9 cellular contexts compared by ENCODE assay signal in genomic region chr1:181676269-181676668, GRCh38.
DNase-seq lines count a peak whose midpoint lies in the region; ATAC-seq and TF ChIP-seq lines count a peak whose summit lies in the region.
"Had no signal": no experiment of that assay in that cellular context is flagged by ENCODE, and none has a peak within 500 bp of the region (broad histone marks: within the 10 kb centered on the region; RNA-seq: fewer than 3 reads in every experiment).

No MANE protein-coding gene starts in this region.

- H3K4me3 Mint-ChIP-seq in glutamatergic neuron (ENCODE audit: unreplicated experiment): no peak overlapping the region
- no peak overlapping the region for H3K4me3 Mint-ChIP-seq in type B pancreatic cell
- H3K4me3 Mint-ChIP-seq: activated naive CD4-positive, alpha-beta T cell treated with anti-CD3 and anti-CD28 coated beads, Interleukin-2, amount 50 U/mL, for 24 hours had no signal

- H4K20me1 ChIP-seq in OCI-LY7 (ENCODE audit: insufficient read depth, low read length): no peaks in the 10 kb centered on the region

- H3K9me3 Mint-ChIP-seq in glutamatergic neuron (ENCODE audit: unreplicated experiment) (peaks cover 1% of the 10 kb centered on the region), type B pancreatic cell (no peaks in the 10 kb centered on the region)

- BruUV-seq in OCI-LY7 (replicated peaks; lab: Mats Ljungman, UMichigan): no TSS peak

- H2AFZ ChIP-seq in OCI-LY7 (ENCODE audit: low read length): no peak overlapping the region

- intact Hi-C loops in left ventricle myocardium inferior (cut with micrococcal nuclease): loop anchor here (5.0 kb wide), 1 partner anchor 194 kb away; the partner anchor contains the start of gene CACNA1E
- intact Hi-C loops in OCI-LY7 (cut with micrococcal nuclease; ENCODE audit: unreplicated experiment): loop anchor here (1.0 kb wide), 1 partner anchor 197 kb away; no protein-coding TSS in a partner anchor
- intact Hi-C loops in ovary (cut with DNase I): no loop called here

- CTCF ChIA-PET in OCI-LY7 (lab: Charles Lee; ENCODE audit: unreplicated experiment): interaction anchor here (0.6 kb wide), 1 partner anchor 43 kb away, joined by 4 read pairs; no protein-coding TSS in a partner anchor

- no peak for TF ChIP-seq POLR2A in ovary (IDR thresholded peaks at IDR 0.05)

- H3K9me2 ChIP-seq in OCI-LY7 (ENCODE audit: insufficient read depth, low read length): no peaks in the 10 kb centered on the region

- H3K4me1 Mint-ChIP-seq in glutamatergic neuron (ENCODE audit: low read depth, unreplicated experiment) (peaks cover 4% of the 10 kb centered on the region), type B pancreatic cell (ENCODE audit: unreplicated experiment) (no peaks in the 10 kb centered on the region)
- H3K4me1 Mint-ChIP-seq: activated naive CD4-positive, alpha-beta T cell treated with anti-CD3 and anti-CD28 coated beads, Interleukin-2, amount 50 U/mL, for 24 hours had no signal

- H3K4me3 ChIP-seq in left ventricle myocardium inferior (no peak overlapping the region), right atrium auricular region (no peak overlapping the region), OCI-LY7 (ENCODE audit: low read depth, low read length, poor library complexity, severe bottlenecking) (no peak overlapping the region), ovary (no peak overlapping the region)

- H3K9me3 ChIP-seq in left ventricle myocardium inferior (replicated peaks) (no peaks in the 10 kb centered on the region), right atrium auricular region (no peaks in the 10 kb centered on the region), OCI-LY7 (ENCODE audit: low read length) (no peaks in the 10 kb centered on the region), ovary (no peaks in the 10 kb centered on the region)

- no peaks in the 10 kb centered on the region for H3K4me1 ChIP-seq in left ventricle myocardium inferior
- H3K4me1 ChIP-seq in right atrium auricular region: no peaks in the 10 kb centered on the region
- no peaks in the 10 kb centered on the region for H3K4me1 ChIP-seq in OCI-LY7 (ENCODE audit: insufficient read depth, low read length, poor library complexity, severe bottlenecking)
- H3K4me1 ChIP-seq in ovary (ENCODE audit: insufficient read depth): no peaks in the 10 kb centered on the region

- TF ChIP-seq EP300 in ovary (IDR thresholded peaks at IDR 0.05): no peak

- TF ChIP-seq CTCF in left ventricle myocardium inferior (IDR thresholded peaks at IDR 0.05; ENCODE audit: borderline replicate concordance) (peak; percentile 53), right atrium auricular region (IDR thresholded peaks at IDR 0.05) (peak in 1 of 2 donors; percentile 46), OCI-LY7 (conservative IDR thresholded peaks at IDR 0.05; ENCODE audit: low read length) (peak; percentile 70), glutamatergic neuron (IDR thresholded peaks at IDR 0.05; ENCODE audit: partially characterized antibody, unreplicated experiment) (peak; percentile 38), type B pancreatic cell (conservative IDR thresholded peaks at IDR 0.05) (peak; percentile 71), ovary (IDR thresholded peaks at IDR 0.05) (no peak), omental fat pad (IDR thresholded peaks at IDR 0.05) (no peak)

- DNase-seq in left ventricle myocardium inferior: no peak
- DNase-seq in right atrium auricular region (ENCODE audit: low spot score): no peak
- peak; percentile 29 for DNase-seq in OCI-LY7 (ENCODE audit: low spot score)
- DNase-seq in glutamatergic neuron: peak; percentile 35
- no peak for DNase-seq in type B pancreatic cell (ENCODE audit: extremely low spot score, unreplicated experiment)
- DNase-seq in ovary: no peak
- no peak for DNase-seq in omental fat pad (ENCODE audit: low spot score)

- POLR2A ChIA-PET in OCI-LY7 (lab: Charles Lee): interaction anchor here (0.6 kb wide), 1 partner anchor 148 kb away, joined by 4 read pairs; no protein-coding TSS in a partner anchor

- 35 to 38% (median 37%) methylated on average over 6 of the region's 6 CpGs for WGBS in ovary, 3 donors

- H3K27ac Mint-ChIP-seq in glutamatergic neuron (ENCODE audit: unreplicated experiment): no peak overlapping the region
- H3K27ac Mint-ChIP-seq in type B pancreatic cell: no peak overlapping the region
- H3K27ac Mint-ChIP-seq: activated naive CD4-positive, alpha-beta T cell treated with anti-CD3 and anti-CD28 coated beads, Interleukin-2, amount 50 U/mL, for 24 hours had no signal

- peaks cover 88% of the 10 kb centered on the region for H3K27me3 ChIP-seq in left ventricle myocardium inferior (ENCODE audit: low read depth)
- H3K27me3 ChIP-seq in right atrium auricular region: no peaks in the 10 kb centered on the region
- no peaks in the 10 kb centered on the region for H3K27me3 ChIP-seq in ovary

- H3K4me2 ChIP-seq in OCI-LY7 (ENCODE audit: low read length): no peak overlapping the region

- no peaks in the 10 kb centered on the region for H3K79me2 ChIP-seq in OCI-LY7 (ENCODE audit: insufficient read depth, low read depth, low read length)

- peaks cover 1% of the 10 kb centered on the region for H3K27me3 Mint-ChIP-seq in glutamatergic neuron (ENCODE audit: unreplicated experiment)
- H3K27me3 Mint-ChIP-seq in type B pancreatic cell: peaks cover 44% of the 10 kb centered on the region

- H3K27ac ChIP-seq in left ventricle myocardium inferior (replicated peaks) (no peak overlapping the region), right atrium auricular region (no peak overlapping the region), OCI-LY7 (ENCODE audit: low read depth, low read length, poor library complexity, severe bottlenecking) (no peak overlapping the region), ovary (no peak overlapping the region)

- H3K36me3 Mint-ChIP-seq in glutamatergic neuron (ENCODE audit: unreplicated experiment) (no peaks in the 10 kb centered on the region), type B pancreatic cell (no peaks in the 10 kb centered on the region)
- H3K36me3 Mint-ChIP-seq: activated naive CD4-positive, alpha-beta T cell treated with anti-CD3 and anti-CD28 coated beads, Interleukin-2, amount 50 U/mL, for 24 hours had no signal

- ATAC-seq in HG03432 (IDR thresholded peaks at IDR 0.05; ENCODE audit: unreplicated experiment) (peak; percentile 67), omental fat pad (ENCODE audit: low FRiP score) (no peak)

- H3K36me3 ChIP-seq in left ventricle myocardium inferior (no peaks in the 10 kb centered on the region), right atrium auricular region (no peaks in the 10 kb centered on the region), OCI-LY7 (ENCODE audit: insufficient read depth, low read length) (no peaks in the 10 kb centered on the region), ovary (no peaks in the 10 kb centered on the region)

Comparison
In these comparisons a context has a peak if more than half of its experiments do, and no peak if none do; other contexts are left out.
1. DNase-seq: peak in OCI-LY7 (single experiment) and glutamatergic neuron (single experiment); none in left ventricle myocardium inferior (single experiment), right atrium auricular region (single experiment), type B pancreatic cell (single experiment), ovary (0 of 5) and omental fat pad (single experiment).
2. CTCF ChIP-seq: peak in left ventricle myocardium inferior (single experiment), OCI-LY7 (single experiment), glutamatergic neuron (single experiment) and type B pancreatic cell (single experiment); none in ovary (0 of 3) and omental fat pad (0 of 3).
3. intact Hi-C loops: an anchor here in left ventricle myocardium inferior (5.0 kb wide) and OCI-LY7 (1.0 kb wide); none called in ovary.